ENCODE assay signal across 8 cellular contexts in the genomic region with DNA sequence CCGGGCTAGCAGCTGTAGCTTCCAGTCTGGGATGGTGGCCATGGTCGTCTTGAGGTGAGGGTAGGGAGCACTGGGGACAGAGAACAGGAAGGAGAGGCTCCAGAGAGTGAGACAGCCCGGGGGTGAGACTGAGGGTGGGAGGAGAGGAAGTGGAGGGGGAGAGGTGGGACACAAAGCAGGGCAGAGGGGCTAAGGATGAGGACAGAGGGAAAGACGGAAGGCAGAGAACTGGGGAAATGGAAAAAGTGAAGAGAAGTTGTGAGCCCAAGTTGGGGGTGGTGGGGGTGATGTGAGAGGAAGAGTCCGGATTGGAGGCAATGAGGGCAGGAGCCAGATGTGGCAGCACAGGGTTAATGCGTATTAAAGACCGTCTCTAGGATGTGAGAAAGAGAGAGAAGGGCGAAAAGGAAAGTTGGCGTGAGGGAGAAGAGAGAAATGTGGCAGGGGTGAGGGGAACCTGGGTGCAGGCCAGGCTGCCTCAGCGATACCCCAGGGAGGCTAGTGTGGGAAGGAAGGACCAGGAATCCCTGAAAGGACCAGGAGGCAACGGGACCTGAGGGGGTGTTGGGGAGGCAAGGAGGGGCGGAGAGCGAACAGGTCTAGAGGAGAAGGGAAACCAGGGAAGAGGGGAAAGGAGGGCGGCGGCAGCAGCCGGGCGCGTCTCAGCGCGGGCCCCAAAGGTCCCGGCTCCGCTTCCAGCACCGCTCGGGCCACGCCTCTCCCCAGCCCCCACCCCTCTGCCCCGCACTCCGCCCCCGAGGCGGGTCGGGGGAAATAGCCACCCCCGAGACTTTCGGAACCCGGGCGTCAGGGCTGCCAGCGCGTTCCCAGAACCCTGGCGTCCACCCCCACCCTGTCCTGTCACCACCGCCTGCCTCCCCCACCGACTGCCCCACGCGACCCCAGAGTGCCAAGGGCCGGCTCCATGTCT. TPM values are rescaled to one million over a fixed set of nuclear protein-coding genes. Genes with fewer than 3 reads are reported as not detected.
A peak's percentile ranks its signal among the peaks of the same experiment; 100 is the strongest.
DNase-seq lines count a peak whose midpoint lies in the region; ATAC-seq and TF ChIP-seq lines count a peak whose summit lies in the region.

A gene with protein sequence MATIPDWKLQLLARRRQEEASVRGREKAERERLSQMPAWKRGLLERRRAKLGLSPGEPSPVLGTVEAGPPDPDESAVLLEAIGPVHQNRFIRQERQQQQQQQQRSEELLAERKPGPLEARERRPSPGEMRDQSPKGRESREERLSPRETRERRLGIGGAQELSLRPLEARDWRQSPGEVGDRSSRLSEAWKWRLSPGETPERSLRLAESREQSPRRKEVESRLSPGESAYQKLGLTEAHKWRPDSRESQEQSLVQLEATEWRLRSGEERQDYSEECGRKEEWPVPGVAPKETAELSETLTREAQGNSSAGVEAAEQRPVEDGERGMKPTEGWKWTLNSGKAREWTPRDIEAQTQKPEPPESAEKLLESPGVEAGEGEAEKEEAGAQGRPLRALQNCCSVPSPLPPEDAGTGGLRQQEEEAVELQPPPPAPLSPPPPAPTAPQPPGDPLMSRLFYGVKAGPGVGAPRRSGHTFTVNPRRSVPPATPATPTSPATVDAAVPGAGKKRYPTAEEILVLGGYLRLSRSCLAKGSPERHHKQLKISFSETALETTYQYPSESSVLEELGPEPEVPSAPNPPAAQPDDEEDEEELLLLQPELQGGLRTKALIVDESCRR (minus strand): TSS at position 669 of the 931 bp plus-strand sequence. CDS start 627 bp downstream, at position 42.

- POLR2A ChIA-PET in SK-N-SH (lab: Yijun Ruan, JAX): interaction anchor here (0.5 kb wide), 1 partner anchor 19 kb away, joined by 4 read pairs; no protein-coding TSS in a partner anchor

- peak within 1 kb of the TSS; percentile 49 for H2AFZ ChIP-seq in SK-N-SH (ENCODE audit: low read depth)

- no peak for TF ChIP-seq EP300 in SK-N-SH (IDR thresholded peaks at IDR 0.05; ENCODE audit: borderline replicate concordance in 1 of 2, low read depth in 1 of 2, low read length in 1 of 2)
- TF ChIP-seq EP300 in tibial nerve (IDR thresholded peaks at IDR 0.05): peak in 1 of 2 donors; percentile 47

- peaks cover 6% of the 10 kb centered on the region for H4K20me1 ChIP-seq in SK-N-SH (ENCODE audit: insufficient read depth)

- H3F3A ChIP-seq in SK-N-SH (replicated peaks; ENCODE audit: insufficient read depth): peaks cover 25% of the 10 kb centered on the region

- CTCF ChIA-PET in SK-N-SH (lab: Yijun Ruan, JAX): interaction anchor here (0.7 to 29.8 kb wide), 2 partner anchors 37 to 203 kb away, joined by 3 to 838 read pairs; partner anchors contain the start of genes FLOT1, MDC1 and TUBB

- DNase-seq in Caki2 (ENCODE audit: low read depth) (peak; percentile 49), SK-N-SH (peak; percentile 84), Right ventricle myocardium superior (peak; percentile 91), pons (ENCODE audit: low spot score) (peak; percentile 32), tibial nerve (ENCODE audit: low spot score in 2 of 2) (peak; percentile 71 to 72), GF-D8 (lab: John Stamatoyannopoulos, UW) (no peak)
- peak; percentile 80 to 85 for DNase-seq in activated naive CD4-positive, alpha-beta T cell treated with anti-CD3 and anti-CD28 coated beads, Interleukin-2, amount 50 U/mL, for 72 hours (ENCODE audit: low spot score in 2 of 2)

- peaks cover 61 to 68% of the 10 kb centered on the region in 2 donors for H3K36me3 Mint-ChIP-seq in activated naive CD4-positive, alpha-beta T cell treated with anti-CD3 and anti-CD28 coated beads, Interleukin-2, amount 50 U/mL, for 72 hours

- TF ChIP-seq POLR2A in tibial nerve (IDR thresholded peaks at IDR 0.05): peak in 1 of 2 donors; percentile 32

- intact Hi-C loops in Right ventricle myocardium superior (cut with DNase I): no loop called here

- peaks cover 22 to 71% of the 10 kb centered on the region in 2 experiments; a peak in 3 of 4 replicates for H3K4me1 ChIP-seq in SK-N-SH (ENCODE audit: control insufficient read depth in 1 of 2, insufficient read depth in 2 of 2, low read depth in 1 of 2, low read length in 1 of 2)
- peaks cover 0 to 84% (median 58%) of the 10 kb centered on the region in 4 donors for H3K4me1 ChIP-seq in tibial nerve

- peaks cover 0 to 12% of the 10 kb centered on the region in 2 experiments for H3K36me3 ChIP-seq in SK-N-SH (replicated peaks in 1 of 2; ENCODE audit: control insufficient read depth in 1 of 2, insufficient read depth in 2 of 2, low read length in 1 of 2)
- H3K36me3 ChIP-seq in tibial nerve: no peaks in the 10 kb centered on the region

- H3K4me3 ChIP-seq in SK-N-SH (ENCODE audit: low read depth in 2 of 2, low read length in 1 of 2): peak within 1 kb of the TSS; percentile 74 to 77
- H3K4me3 ChIP-seq in tibial nerve: peak within 1 kb of the TSS; percentile 73 to 92 (median 83)

- H3K27ac ChIP-seq in SK-N-SH (ENCODE audit: low read depth in 2 of 2, low read length in 1 of 2) (peak within 1 kb of the TSS; percentile 93 to 97), tibial nerve (peak within 1 kb of the TSS; percentile 97 to 99 (median 98))

- WGBS in SK-N-SH (ENCODE audit: low lambda C conversion rate): 3% methylated on average over 12 of the region's 42 CpGs
- 1% methylated on average over 24 to 25 of the region's 42 CpGs for WGBS in tibial nerve, 2 donors

- TF ChIP-seq RAD21 in SK-N-SH (IDR thresholded peaks at IDR 0.05; ENCODE audit: low read length): no peak

- H3K27me3 ChIP-seq in SK-N-SH (ENCODE audit: insufficient read depth) (no peaks in the 10 kb centered on the region), tibial nerve (no peaks in the 10 kb centered on the region)

- ATAC-seq in HG02759 (IDR thresholded peaks at IDR 0.05; ENCODE audit: unreplicated experiment) (peak; percentile 22), Right ventricle myocardium superior (ENCODE audit: poor library complexity) (peak; percentile 67)
- peak; percentile 45 to 55 for ATAC-seq in activated naive CD4-positive, alpha-beta T cell treated with anti-CD3 and anti-CD28 coated beads, Interleukin-2, amount 50 U/mL, for 72 hours

- peak within 1 kb of the TSS; percentile 97 for H3K9ac ChIP-seq in SK-N-SH

- H3K4me2 ChIP-seq in SK-N-SH: peak within 1 kb of the TSS; percentile 98

- H3K9me2 ChIP-seq in SK-N-SH: no peaks in the 10 kb centered on the region

- no peaks in the 10 kb centered on the region for H3K9me3 ChIP-seq in SK-N-SH
- no peaks in the 10 kb centered on the region for H3K9me3 ChIP-seq in tibial nerve

- TF ChIP-seq CTCF in SK-N-SH (IDR thresholded peaks at IDR 0.05) (no peak), tibial nerve (IDR thresholded peaks at IDR 0.05) (no peak)

- H3K9me3 Mint-ChIP-seq in activated naive CD4-positive, alpha-beta T cell treated with anti-CD3 and anti-CD28 coated beads, Interleukin-2, amount 50 U/mL, for 72 hours: no peaks in the 10 kb centered on the region

- peaks cover 92% of the 10 kb centered on the region for H3K79me2 ChIP-seq in SK-N-SH (ENCODE audit: insufficient read depth)

- in situ Hi-C loops in Caki2 (cut with HindIII; ENCODE audit: low pct_unique_long_range_greater_than_20kb, low sequenced_read_pairs): no loop called here

- H3K27ac Mint-ChIP-seq in activated naive CD4-positive, alpha-beta T cell treated with anti-CD3 and anti-CD28 coated beads, Interleukin-2, amount 50 U/mL, for 72 hours: peak within 1 kb of the TSS; percentile 90 to 97

TF ChIP-seq in SK-N-SH, 30 proteins besides CTCF, POLR2A, EP300 and RAD21:
- peak; percentile 38; the same call in 1 of the 2 replicates for TF ChIP-seq POLR2AphosphoS5 (IDR thresholded peaks at IDR 0.05; ENCODE audit: low read depth, low read length)
- TF ChIP-seq FOSL2 (IDR thresholded peaks at IDR 0.05; ENCODE audit: borderline replicate concordance, low read depth): no peak

RNA-seq across cellular contexts. Expression of the gene that starts here (rescaled TPM):
- total RNA-seq in Caki2 (2014; rRNA removed; shearing (Covaris generic); ENCODE audit: low replicate concordance): 29.9 and 37.7 TPM in 2 replicates
- polyA plus RNA-seq in SK-N-SH (2012; rRNA removed): 57.3 and 73.2 TPM in 2 replicates
- 51.8 and 65.1 TPM in 2 replicates for polyA plus RNA-seq in SK-N-SH (2012; cell fraction: cytosol; rRNA removed)
- polyA plus RNA-seq in SK-N-SH (2012; cell fraction: nucleus; rRNA removed): 60.7 and 86.1 TPM in 2 replicates
- total RNA-seq in activated naive CD4-positive, alpha-beta T cell treated with anti-CD3 and anti-CD28 coated beads, Interleukin-2, amount 50 U/mL, for 72 hours: 100 to 1,000 TPM; 184 to 274 TPM
- total RNA-seq in Right ventricle myocardium superior (13.4 TPM), tibial nerve (10 to 100 TPM; 26.6 to 48.0 (median 35.5) TPM)
